Comparison of ENCODE assay signal across 8 cellular contexts in genomic region chr6:30101939-30102700, GRCh38. TPM values are rescaled to one million over a fixed set of nuclear protein-coding genes. Genes with fewer than 3 reads are reported as not detected.
A peak's percentile ranks its signal among the peaks of the same experiment; 100 is the strongest.
DNase-seq lines count a peak whose midpoint lies in the region; ATAC-seq, FAIRE-seq and TF ChIP-seq lines count a peak whose summit lies in the region.

No MANE protein-coding gene starts in this region.

- 0 out of 2 replicates have a peak overlapping the region, but pooled peaks have one; percentile 14 for H2AFZ ChIP-seq in H1 (ENCODE audit: low read length)

- no peak overlapping the region for H2BK20ac ChIP-seq in H1 (ENCODE audit: low read length)

- H3K27me3 ChIP-seq in H1 (replicated peaks in 1 of 4; ENCODE audit: control insufficient read depth in 3 of 4, extremely low read depth in 1 of 4, insufficient read depth in 3 of 4, low read length in 3 of 4): peaks cover 32 to 71% (median 64%) of the 10 kb centered on the region in 4 experiments

- no peak overlapping the region for H2BK12ac ChIP-seq in H1 (ENCODE audit: low read depth, low read length)

- H4K8ac ChIP-seq in H1 (ENCODE audit: extremely low read depth, insufficient read depth, low read length): no peak overlapping the region

- peaks cover 37% of the 10 kb centered on the region for H3K4me1 Mint-ChIP-seq in activated CD8-positive, alpha-beta memory T cell treated with anti-CD3 and anti-CD28 coated beads, Interleukin-2, amount 10 ng/mL, durations not matched to agents 7 days and 5 days
- peaks cover 39% of the 10 kb centered on the region for H3K4me1 Mint-ChIP-seq in memory B cell

- no peaks in the 10 kb centered on the region for H4K20me1 ChIP-seq in H1 (replicated peaks in 1 of 2; ENCODE audit: control insufficient read depth in 1 of 2, insufficient read depth in 2 of 2, low read length in 2 of 2)

- no peak overlapping the region for H4K5ac ChIP-seq in H1 (ENCODE audit: insufficient read length, low read depth, low read length)

- no peak overlapping the region for H3K4ac ChIP-seq in H1 (replicated peaks; ENCODE audit: insufficient read length, low read depth, low read length)

- H3K4me3 ChIP-seq in H1 (ENCODE audit: extremely low read depth in 1 of 4, insufficient read depth in 2 of 4, low read depth in 3 of 4, low read length in 4 of 4): peak overlapping the region; percentile 36 to 65 (median 48); a peak in 7 of 8 replicates

- CTCF ChIA-PET in activated CD8-positive, alpha-beta memory T cell treated with anti-CD3 and anti-CD28 coated beads, Interleukin-2, amount 10 ng/mL, durations not matched to agents 7 days and 5 days (lab: Charles Lee): interaction anchor here (0.6 to 5.6 kb wide), 16 partner anchors 10 to 213 kb away, joined by 3 to 234 read pairs (median 6); partner anchors contain the start of genes POLR1H, PPP1R11, TRIM26 and TRIM40
- CTCF ChIA-PET in H1 (lab: Charles Lee; ENCODE audit: partially characterized antibody): interaction anchor here (0.5 to 2.9 kb wide), 15 partner anchors 9 to 89 kb away, joined by 3 to 22 read pairs (median 3); partner anchors contain the start of genes RNF39 and TRIM31

- H3K27me3 Mint-ChIP-seq in activated CD8-positive, alpha-beta memory T cell treated with anti-CD3 and anti-CD28 coated beads, Interleukin-2, amount 10 ng/mL, durations not matched to agents 7 days and 5 days: peaks cover 67% of the 10 kb centered on the region
- peaks cover 34% of the 10 kb centered on the region for H3K27me3 Mint-ChIP-seq in memory B cell

- no peak overlapping the region for H3K27ac ChIP-seq in H1 (ENCODE audit: low read depth, low read length)

- H2BK5ac ChIP-seq in H1 (ENCODE audit: low read depth, low read length): no peak overlapping the region

- H3K36me3 Mint-ChIP-seq in activated CD8-positive, alpha-beta memory T cell treated with anti-CD3 and anti-CD28 coated beads, Interleukin-2, amount 10 ng/mL, durations not matched to agents 7 days and 5 days: peaks cover 2% of the 10 kb centered on the region
- no peaks in the 10 kb centered on the region for H3K36me3 Mint-ChIP-seq in memory B cell

- ATAC-seq in HG02798 (IDR thresholded peaks at IDR 0.05; ENCODE audit: poor library complexity, unreplicated experiment) (peak; percentile 65), memory B cell (ENCODE audit: low read depth) (no peak)
- ATAC-seq in activated CD8-positive, alpha-beta memory T cell treated with anti-CD3 and anti-CD28 coated beads, Interleukin-2, amount 10 ng/mL, durations not matched to agents 7 days and 5 days: peak; percentile 79

- 0 out of 2 replicates have a peak overlapping the region, but pooled peaks have one; percentile 46 for H2BK15ac ChIP-seq in H1 (ENCODE audit: low read length)

- peaks cover 3 to 15% (median 9%) of the 10 kb centered on the region in 4 experiments; a peak in 6 of 7 replicates for H3K4me1 ChIP-seq in H1 (replicated peaks in 1 of 4; ENCODE audit: control insufficient read depth in 3 of 4, insufficient read depth in 4 of 4, low read length in 3 of 4)

- H3K79me1 ChIP-seq in H1 (ENCODE audit: low read depth, low read length): no peaks in the 10 kb centered on the region

- TF ChIP-seq RAD21 in H1 (IDR thresholded peaks at IDR 0.05 in 1 of 2, conservative IDR thresholded peaks at IDR 0.05 in 1 of 2; ENCODE audit: low read depth in 2 of 2, low read length in 2 of 2): 0 out of 4 replicates have a peak, but pooled peaks of 1 of the 2 experiments have one; percentile 13

- DNase-seq in GDM1 (lab: John Stamatoyannopoulos, UW): peak; percentile 53
- DNase-seq in NOMO-1 (lab: John Stamatoyannopoulos, UW; ENCODE audit: unreplicated experiment in 2 of 2): peak; percentile 61 to 68
- DNase-seq in activated CD8-positive, alpha-beta memory T cell treated with anti-CD3 and anti-CD28 coated beads, Interleukin-2, amount 10 ng/mL, durations not matched to agents 7 days and 5 days: peak; percentile 70
- DNase-seq in H1 (ENCODE audit: low read depth in 1 of 2, low spot score in 2 of 2): peak; percentile 57 to 88
- no peak for DNase-seq in memory B cell (ENCODE audit: low spot score in 2 of 2)
- peak; percentile 10 to 46 (median 15) for DNase-seq in stimulated activated CD4-positive, alpha-beta T cell treated with anti-CD3 and anti-CD28 coated beads, TNF-alpha, amount 100 ng/mL, for 1 hour (ENCODE audit: low read depth in 3 of 3, low spot score in 1 of 3)
- no peak for DNase-seq in GF-D8 (lab: John Stamatoyannopoulos, UW)

- POLR2A ChIA-PET in H1 (lab: Charles Lee; ENCODE audit: partially characterized antibody): interaction anchor here (0.6 to 1.6 kb wide), 9 partner anchors 10 to 363 kb away, joined by 3 to 9 read pairs (median 4); partner anchors contain the start of genes POLR1H, PPP1R11 and TRIM31

- peak in 1 of 3 experiments; percentile 7; a peak in 1 of 4 replicates for TF ChIP-seq CTCF in H1 (IDR thresholded peaks at IDR 0.05; ENCODE audit: control extremely low read depth in 1 of 3, insufficient read depth in 1 of 3, low read depth in 1 of 3, low read length in 3 of 3)

- no peak overlapping the region for H3K56ac ChIP-seq in H1 (replicated peaks; ENCODE audit: insufficient read length, low read depth, low read length)

- H3K23me2 ChIP-seq in H1 (ENCODE audit: low read depth, low read length): peaks cover 10% of the 10 kb centered on the region

- no peak for TF ChIP-seq EP300 in H1 (IDR thresholded peaks at IDR 0.05; ENCODE audit: borderline replicate concordance in 1 of 2, low read depth in 2 of 2, low read length in 2 of 2)

- FAIRE-seq in H1 (lab: Jason Lieb, UNC): no peak

- no peak overlapping the region for H3K23ac ChIP-seq in H1 (ENCODE audit: insufficient read length)

- H3K14ac ChIP-seq in H1 (ENCODE audit: insufficient read length): no peak overlapping the region

- no peak overlapping the region for H3K18ac ChIP-seq in H1 (ENCODE audit: extremely low read depth, low read length)

- H3K9me3 Mint-ChIP-seq in activated CD8-positive, alpha-beta memory T cell treated with anti-CD3 and anti-CD28 coated beads, Interleukin-2, amount 10 ng/mL, durations not matched to agents 7 days and 5 days (ENCODE audit: low read depth): no peaks in the 10 kb centered on the region
- H3K9me3 Mint-ChIP-seq in memory B cell: no peaks in the 10 kb centered on the region

- TF ChIP-seq POLR2A in H1 (IDR thresholded peaks at IDR 0.05; ENCODE audit: control extremely low read depth in 1 of 2, low read depth in 2 of 2, low read length in 2 of 2): peak in 1 of 2 experiments; percentile 50; a peak in 1 of 3 replicates

- WGBS in H1 (ENCODE audit: extremely low coverage in 1 of 2, insufficient coverage in 1 of 2, insufficient read length in 1 of 2, insufficient replicate concordance in 2 of 2, low coverage in 1 of 2, low lambda C conversion rate in 2 of 2, missing lambda C conversion rate in 1 of 2), 2 experiments: 7% methylated on average over 21 of the region's 48 CpGs; no CpG with 5 or more reads in 1 of the 2 experiments

- no peak overlapping the region for H3K27ac Mint-ChIP-seq in activated CD8-positive, alpha-beta memory T cell treated with anti-CD3 and anti-CD28 coated beads, Interleukin-2, amount 10 ng/mL, durations not matched to agents 7 days and 5 days
- H3K27ac Mint-ChIP-seq in memory B cell: peak overlapping the region; percentile 16

- H3K4me3 Mint-ChIP-seq in activated CD8-positive, alpha-beta memory T cell treated with anti-CD3 and anti-CD28 coated beads, Interleukin-2, amount 10 ng/mL, durations not matched to agents 7 days and 5 days: peak overlapping the region; percentile 62
- H3K4me3 Mint-ChIP-seq in memory B cell: peak overlapping the region; percentile 86

- H2AK5ac ChIP-seq in H1 (ENCODE audit: low read depth, low read length): no peak overlapping the region

- peak overlapping the region; percentile 69 to 79 for H3K4me2 ChIP-seq in H1 (ENCODE audit: insufficient read depth in 1 of 2, low read depth in 2 of 2, low read length in 2 of 2)

- H3K79me2 ChIP-seq in H1 (ENCODE audit: control insufficient read depth in 1 of 2, insufficient read depth in 2 of 2, low read length in 2 of 2): no peaks in the 10 kb centered on the region

- H3K36me3 ChIP-seq in H1 (ENCODE audit: control insufficient read depth in 2 of 4, insufficient read depth in 4 of 4, low read length in 3 of 4): no peaks in the 10 kb centered on the region

- no peak overlapping the region for H2BK120ac ChIP-seq in H1 (replicated peaks; ENCODE audit: low read depth, low read length)

- no peak overlapping the region; a peak in 1 of 7 replicates for H3K9ac ChIP-seq in H1 (replicated peaks in 1 of 4; ENCODE audit: extremely low read depth in 1 of 4, low read depth in 3 of 4, low read length in 3 of 4)

- no peak overlapping the region for H4K91ac ChIP-seq in H1 (replicated peaks; ENCODE audit: insufficient read length, low read length)

- no peaks in the 10 kb centered on the region for H3K9me3 ChIP-seq in H1 (ENCODE audit: insufficient read depth in 2 of 2, low read depth in 1 of 2, low read length in 1 of 2)

RNA-seq across cellular contexts. Expression of gene TRIM31, which starts 10.8 kb away (rescaled TPM):
- not detected for total RNA-seq in activated CD8-positive, alpha-beta memory T cell treated with anti-CD3 and anti-CD28 coated beads, Interleukin-2, amount 10 ng/mL, durations not matched to agents 7 days and 5 days
- total RNA-seq in H1 (2021; fragmentation: NEBNext Ultra II Directional; extraction: Animal tissue kit (Norgen Biotek cat#: 25700)): not detected in 2 replicates
- polyA plus RNA-seq in H1 (2011; rRNA removed): 0.08 TPM in 1 of 2 replicates, not detected in the other
- polyA plus RNA-seq in H1 (2011; cell fraction: cytosol; rRNA removed): 0.06 TPM
- not detected for polyA plus RNA-seq in H1 (2011; cell fraction: nucleus; rRNA removed)
- 0.19 to 0.31 TPM in 2 of 4 replicates, not detected in the others for polyA plus RNA-seq in H1 (2012, experiment 1 of 2)
- not detected for polyA plus RNA-seq in H1 (2012, experiment 2 of 2)
- polyA plus RNA-seq in H1 (2013, experiment 1 of 2): not detected
- 0.06 TPM for polyA plus RNA-seq in H1 (2013, experiment 2 of 2)
- not detected in 2 replicates for polyA minus RNA-seq in H1 (2011; rRNA and poly(A)+ RNA removed)
- polyA minus RNA-seq in H1 (2011; cell fraction: cytosol; rRNA and poly(A)+ RNA removed): not detected
- polyA minus RNA-seq in H1 (2011; cell fraction: nucleus; rRNA and poly(A)+ RNA removed): not detected

RNA-seq across cellular contexts. Expression of gene RNF39, which starts 26.6 kb away (rescaled TPM):
- not detected for total RNA-seq in activated CD8-positive, alpha-beta memory T cell treated with anti-CD3 and anti-CD28 coated beads, Interleukin-2, amount 10 ng/mL, durations not matched to agents 7 days and 5 days
- 1.4 and 1.7 TPM in 2 replicates for total RNA-seq in H1 (2021; fragmentation: NEBNext Ultra II Directional; extraction: Animal tissue kit (Norgen Biotek cat#: 25700))
- 2.3 TPM in 2 replicates for polyA plus RNA-seq in H1 (2011; rRNA removed)
- polyA plus RNA-seq in H1 (2011; cell fraction: cytosol; rRNA removed): 1.6 TPM
- 1.5 TPM for polyA plus RNA-seq in H1 (2011; cell fraction: nucleus; rRNA removed)
- 1.2 to 1.6 TPM (median 1.5 TPM) in 4 replicates for polyA plus RNA-seq in H1 (2012, experiment 1 of 2)
- polyA plus RNA-seq in H1 (2012, experiment 2 of 2): 1.4 TPM
- polyA plus RNA-seq in H1 (2013, experiment 1 of 2): 0.83 TPM
- polyA plus RNA-seq in H1 (2013, experiment 2 of 2): 1.2 TPM
- 0.39 and 0.54 TPM in 2 replicates for polyA minus RNA-seq in H1 (2011; rRNA and poly(A)+ RNA removed)
- 0.51 TPM for polyA minus RNA-seq in H1 (2011; cell fraction: cytosol; rRNA and poly(A)+ RNA removed)
- 0.40 TPM for polyA minus RNA-seq in H1 (2011; cell fraction: nucleus; rRNA and poly(A)+ RNA removed)

RNA-seq across cellular contexts. Expression of gene TRIM40, which starts 33.8 kb away (rescaled TPM):
- not detected for total RNA-seq in activated CD8-positive, alpha-beta memory T cell treated with anti-CD3 and anti-CD28 coated beads, Interleukin-2, amount 10 ng/mL, durations not matched to agents 7 days and 5 days
- total RNA-seq in H1 (2021; fragmentation: NEBNext Ultra II Directional; extraction: Animal tissue kit (Norgen Biotek cat#: 25700)): not detected in 2 replicates
- polyA plus RNA-seq in H1 (2011; rRNA removed): not detected in 2 replicates
- polyA plus RNA-seq in H1 (2011; cell fraction: cytosol; rRNA removed): not detected
- not detected for polyA plus RNA-seq in H1 (2011; cell fraction: nucleus; rRNA removed)
- polyA plus RNA-seq in H1 (2012, experiment 1 of 2): not detected in 4 replicates
- polyA plus RNA-seq in H1 (2012, experiment 2 of 2): not detected
- polyA plus RNA-seq in H1 (2013, experiment 1 of 2): not detected
- not detected for polyA plus RNA-seq in H1 (2013, experiment 2 of 2)
- polyA minus RNA-seq in H1 (2011; rRNA and poly(A)+ RNA removed): not detected in 2 replicates
- polyA minus RNA-seq in H1 (2011; cell fraction: cytosol; rRNA and poly(A)+ RNA removed): not detected
- polyA minus RNA-seq in H1 (2011; cell fraction: nucleus; rRNA and poly(A)+ RNA removed): not detected

RNA-seq across cellular contexts. Expression of gene PPP1R11, which starts 35.1 kb away (rescaled TPM):
- total RNA-seq in activated CD8-positive, alpha-beta memory T cell treated with anti-CD3 and anti-CD28 coated beads, Interleukin-2, amount 10 ng/mL, durations not matched to agents 7 days and 5 days: 10 to 100 TPM; 49.5 to 50.4 TPM
- total RNA-seq in H1 (2021; fragmentation: NEBNext Ultra II Directional; extraction: Animal tissue kit (Norgen Biotek cat#: 25700)): 26.1 and 26.3 TPM in 2 replicates
- 28.0 and 32.8 TPM in 2 replicates for polyA plus RNA-seq in H1 (2011; rRNA removed)
- 23.2 TPM for polyA plus RNA-seq in H1 (2011; cell fraction: cytosol; rRNA removed)
- polyA plus RNA-seq in H1 (2011; cell fraction: nucleus; rRNA removed): 14.0 TPM
- 24.7 to 28.8 TPM (median 26.1 TPM) in 4 replicates for polyA plus RNA-seq in H1 (2012, experiment 1 of 2)
- 37.7 TPM for polyA plus RNA-seq in H1 (2012, experiment 2 of 2)
- polyA plus RNA-seq in H1 (2013, experiment 1 of 2): 29.4 TPM
- 29.7 TPM for polyA plus RNA-seq in H1 (2013, experiment 2 of 2)
- polyA minus RNA-seq in H1 (2011; rRNA and poly(A)+ RNA removed): 18.2 and 18.6 TPM in 2 replicates
- polyA minus RNA-seq in H1 (2011; cell fraction: cytosol; rRNA and poly(A)+ RNA removed): 10.5 TPM
- 9.8 TPM for polyA minus RNA-seq in H1 (2011; cell fraction: nucleus; rRNA and poly(A)+ RNA removed)

RNA-seq across cellular contexts. Expression of gene POLR1H, which starts 41.1 kb away (rescaled TPM):
- total RNA-seq in activated CD8-positive, alpha-beta memory T cell treated with anti-CD3 and anti-CD28 coated beads, Interleukin-2, amount 10 ng/mL, durations not matched to agents 7 days and 5 days: 10 to 100 TPM; 49.6 to 53.8 TPM
- total RNA-seq in H1 (2021; fragmentation: NEBNext Ultra II Directional; extraction: Animal tissue kit (Norgen Biotek cat#: 25700)): 31.5 and 35.7 TPM in 2 replicates
- polyA plus RNA-seq in H1 (2011; rRNA removed): 79.0 and 82.2 TPM in 2 replicates
- 54.6 TPM for polyA plus RNA-seq in H1 (2011; cell fraction: cytosol; rRNA removed)
- polyA plus RNA-seq in H1 (2011; cell fraction: nucleus; rRNA removed): 44.8 TPM
- 33.6 to 54.9 TPM (median 49.3 TPM) in 4 replicates for polyA plus RNA-seq in H1 (2012, experiment 1 of 2)
- 71.1 TPM for polyA plus RNA-seq in H1 (2012, experiment 2 of 2)
- 53.3 TPM for polyA plus RNA-seq in H1 (2013, experiment 1 of 2)
- 57.4 TPM for polyA plus RNA-seq in H1 (2013, experiment 2 of 2)
- 12.6 and 18.4 TPM in 2 replicates for polyA minus RNA-seq in H1 (2011; rRNA and poly(A)+ RNA removed)
- 7.1 TPM for polyA minus RNA-seq in H1 (2011; cell fraction: cytosol; rRNA and poly(A)+ RNA removed)
- 13.1 TPM for polyA minus RNA-seq in H1 (2011; cell fraction: nucleus; rRNA and poly(A)+ RNA removed)

Comparison
In these comparisons a context has a peak if more than half of its experiments do, and no peak if none do; other contexts are left out.
1. DNase-seq: peak in GDM1 (single experiment), NOMO-1 (2 of 2), activated CD8-positive, alpha-beta memory T cell treated with anti-CD3 and anti-CD28 coated beads, Interleukin-2, amount 10 ng/mL, durations not matched to agents 7 days and 5 days (single experiment), H1 (2 of 2) and stimulated activated CD4-positive, alpha-beta T cell treated with anti-CD3 and anti-CD28 coated beads, TNF-alpha, amount 100 ng/mL, for 1 hour (3 of 3); none in memory B cell (0 of 2) and GF-D8 (single experiment).